8 cellular contexts compared by ENCODE assay signal in the genomic region with DNA sequence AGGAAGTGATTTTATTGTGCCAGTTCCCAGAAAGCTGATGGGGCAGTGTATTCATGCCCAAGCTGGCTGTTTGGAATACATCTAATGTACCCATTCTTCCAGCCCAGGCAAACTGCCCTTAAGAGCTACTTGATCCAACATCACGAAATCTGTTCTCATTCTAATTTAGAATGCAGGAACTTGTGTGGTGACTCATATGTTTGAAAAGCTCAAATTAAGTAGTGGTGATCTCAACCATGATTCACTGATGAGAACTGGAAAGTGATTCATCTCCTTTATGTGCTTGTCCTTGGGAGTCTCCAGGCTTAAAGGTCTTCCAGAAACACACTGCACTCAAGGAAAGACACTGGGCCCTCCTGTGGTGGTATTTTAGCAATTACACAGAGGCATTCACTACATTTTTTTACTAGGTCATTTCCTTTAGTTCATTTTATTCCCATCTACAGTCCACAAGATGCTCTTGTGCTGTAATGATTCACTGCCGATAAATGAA.
DNase-seq lines count a peak whose midpoint lies in the region; ATAC-seq and TF ChIP-seq lines count a peak whose summit lies in the region.

No MANE protein-coding gene starts in this region.

- H3K36me3 ChIP-seq in ascending aorta = no peaks in the 10 kb centered on the region

- H3K9me3 ChIP-seq in ascending aorta = no peaks in the 10 kb centered on the region

- TF ChIP-seq CTCF in HFF-Myc (IDR thresholded peaks at IDR 0.05; ENCODE audit: low read depth, low read length, missing control alignments) (peak; percentile 36), ascending aorta (IDR thresholded peaks at IDR 0.05) (peak; percentile 17 to 31 (median 28))

- H3K4me1 ChIP-seq in ascending aorta = peaks cover 0 to 6% of the 10 kb centered on the region in 2 donors

- H3K4me3 ChIP-seq in HFF-Myc (replicated peaks; ENCODE audit: low read depth, low read length) = no peak overlapping the region
- no peak overlapping the region for H3K4me3 ChIP-seq in ascending aorta

- H3K27me3 ChIP-seq in ascending aorta = no peaks in the 10 kb centered on the region

- ATAC-seq in HG02852 (IDR thresholded peaks at IDR 0.05; ENCODE audit: unreplicated experiment) (no peak), GM21381 (IDR thresholded peaks at IDR 0.05; ENCODE audit: unreplicated experiment) (no peak)

- peak overlapping the region; percentile 42 to 49 for H3K27ac ChIP-seq in ascending aorta

- DNase-seq in A172 (ENCODE audit: low spot score) (peak; percentile 99), HFF-Myc (ENCODE audit: extremely low read depth, low read depth) (peak; percentile 98), ascending aorta (ENCODE audit: low spot score in 2 of 2) (peak in 1 of 2 donors; percentile 74), kidney glomerular epithelial cell (lab: John Stamatoyannopoulos, UW) (peak; percentile 99), NCI-H1417 (lab: John Stamatoyannopoulos, UW) (no peak)
- DNase-seq in stimulated activated CD8-positive, alpha-beta memory T cell treated with anti-CD3 and anti-CD28 coated beads, Interleukin-4, amount 100 ng/mL, for 48 hours = no peak

- intact Hi-C loops in ascending aorta (cut with DNase I) = no loop called here

Comparison
In these comparisons a context has a peak if more than half of its experiments do, and no peak if none do; other contexts are left out.
1. DNase-seq: peak in A172 (single experiment), HFF-Myc (single experiment) and kidney glomerular epithelial cell (single experiment); none in NCI-H1417 (0 of 3) and stimulated activated CD8-positive, alpha-beta memory T cell treated with anti-CD3 and anti-CD28 coated beads, Interleukin-4, amount 100 ng/mL, for 48 hours (single experiment).